In genomic region chr19:48967346-48968178, GRCh38 we compare ENCODE assay signal across 1 cellular context.
TF ChIP-seq lines count a peak whose summit lies in the region.

No MANE protein-coding gene starts in this region.

TF ChIP-seq in endothelial cell of umbilical vein, 7 proteins besides CTCF, POLR2A, EP300 and RAD21:
- no peak for TF ChIP-seq MYC (IDR thresholded peaks at IDR 0.05; ENCODE audit: low read depth, low read length)
- no peak for TF ChIP-seq JUN (IDR thresholded peaks at IDR 0.05; ENCODE audit: borderline replicate concordance, insufficient read depth, insufficient read length, low read depth)
- TF ChIP-seq EZH2 (IDR thresholded peaks at IDR 0.05; ENCODE audit: borderline replicate concordance, low read depth, low read length, severe bottlenecking) = no peak
- no peak for TF ChIP-seq POLR2AphosphoS5 (IDR thresholded peaks at IDR 0.05; ENCODE audit: insufficient read depth, low read depth, low read length)
- TF ChIP-seq MAX (IDR thresholded peaks at IDR 0.05; ENCODE audit: insufficient read depth, insufficient read length) = no peak
- no peak for TF ChIP-seq FOS (IDR thresholded peaks at IDR 0.05; ENCODE audit: borderline replicate concordance, insufficient read depth, low read length)
- TF ChIP-seq GATA2 (IDR thresholded peaks at IDR 0.05; ENCODE audit: insufficient read depth, insufficient read length, low read depth, low read length) = no peak
